In genomic region chr12:990308-990648, GRCh38 we compare ENCODE assay signal across 7 cellular contexts. TPM values are rescaled to one million over a fixed set of nuclear protein-coding genes. Genes with fewer than 3 reads are reported as not detected.
A peak's percentile ranks its signal among the peaks of the same experiment; 100 is the strongest.
DNase-seq lines count a peak whose midpoint lies in the region; ATAC-seq, FAIRE-seq and TF ChIP-seq lines count a peak whose summit lies in the region.

No MANE protein-coding gene starts in this region.

- H3K9me3 Mint-ChIP-seq in activated naive CD8-positive, alpha-beta T cell treated with anti-CD3 and anti-CD28 coated beads, Interleukin-2, amount 10 ng/mL, durations not matched to agents 7 days and 5 days = no peaks in the 10 kb centered on the region

- intact Hi-C loops in left ventricle myocardium inferior (cut with micrococcal nuclease) = no loop called here

- H3K27me3 Mint-ChIP-seq in activated naive CD8-positive, alpha-beta T cell treated with anti-CD3 and anti-CD28 coated beads, Interleukin-2, amount 10 ng/mL, durations not matched to agents 7 days and 5 days = peaks cover 3% of the 10 kb centered on the region

- no peaks in the 10 kb centered on the region for H3K36me3 Mint-ChIP-seq in activated naive CD8-positive, alpha-beta T cell treated with anti-CD3 and anti-CD28 coated beads, Interleukin-2, amount 10 ng/mL, durations not matched to agents 7 days and 5 days

- TF ChIP-seq CTCF in left ventricle myocardium inferior (IDR thresholded peaks at IDR 0.05; ENCODE audit: borderline replicate concordance) (no peak), retinal pigment epithelial cell (conservative IDR thresholded peaks at IDR 0.05; ENCODE audit: low read depth, low read length) (no peak)

- H3K4me1 Mint-ChIP-seq in activated naive CD8-positive, alpha-beta T cell treated with anti-CD3 and anti-CD28 coated beads, Interleukin-2, amount 10 ng/mL, durations not matched to agents 7 days and 5 days = peaks cover 34% of the 10 kb centered on the region

- peak; percentile 11 for ATAC-seq in GM18867 (IDR thresholded peaks at IDR 0.05; ENCODE audit: unreplicated experiment)
- ATAC-seq in HG03342 (IDR thresholded peaks at IDR 0.05; ENCODE audit: unreplicated experiment) = peak; percentile 14
- ATAC-seq in activated naive CD8-positive, alpha-beta T cell treated with anti-CD3 and anti-CD28 coated beads, Interleukin-2, amount 10 ng/mL, durations not matched to agents 7 days and 5 days (ENCODE audit: low read depth) = peak; percentile 42

- H3K4me3 ChIP-seq in left ventricle myocardium inferior (peak overlapping the region; percentile 84), retinal pigment epithelial cell (ENCODE audit: low read length) (peak overlapping the region; percentile 81)

- H3K9me3 ChIP-seq in left ventricle myocardium inferior (replicated peaks) = no peaks in the 10 kb centered on the region

- FAIRE-seq in RCC 7860 (lab: Jason Lieb, UNC) = no peak

- peaks cover 61% of the 10 kb centered on the region for H3K4me1 ChIP-seq in left ventricle myocardium inferior

- H3K36me3 ChIP-seq in left ventricle myocardium inferior = no peaks in the 10 kb centered on the region

- peak; percentile 30 for DNase-seq in RCC 7860 (ENCODE audit: low spot score)
- no peak for DNase-seq in activated naive CD8-positive, alpha-beta T cell treated with anti-CD3 and anti-CD28 coated beads, Interleukin-2, amount 10 ng/mL, durations not matched to agents 7 days and 5 days
- DNase-seq in left ventricle myocardium inferior = peak; percentile 64
- no peak for DNase-seq in retinal pigment epithelial cell (ENCODE audit: low read depth)
- DNase-seq in NK-92 treated with Interleukin-12 subunit alpha and Interleukin-12 subunit beta, amount 100 ng/mL, for 24 hours (lab: John Stamatoyannopoulos, UW) = no peak

- peak overlapping the region; percentile 68 for H3K27ac Mint-ChIP-seq in activated naive CD8-positive, alpha-beta T cell treated with anti-CD3 and anti-CD28 coated beads, Interleukin-2, amount 10 ng/mL, durations not matched to agents 7 days and 5 days

- POLR2A ChIA-PET in activated naive CD8-positive, alpha-beta T cell treated with anti-CD3 and anti-CD28 coated beads, Interleukin-2, amount 10 ng/mL, durations not matched to agents 7 days and 5 days (lab: Charles Lee) = interaction anchor here (1.2 to 2.7 kb wide), 3 partner anchors 41 to 603 kb away, joined by 5 to 11 read pairs (median 5); partner anchors contain the start of genes KDM5A and RAD52

- H3K27ac ChIP-seq in left ventricle myocardium inferior (replicated peaks) = peak overlapping the region; percentile 100

- H3K4me3 Mint-ChIP-seq in activated naive CD8-positive, alpha-beta T cell treated with anti-CD3 and anti-CD28 coated beads, Interleukin-2, amount 10 ng/mL, durations not matched to agents 7 days and 5 days = peak overlapping the region; percentile 82

- no peaks in the 10 kb centered on the region for H3K27me3 ChIP-seq in left ventricle myocardium inferior (ENCODE audit: low read depth)

RNA-seq across cellular contexts. Expression of gene ERC1, which starts 0.7 kb away (rescaled TPM):
- 10 to 100 TPM; 24.0 to 30.3 TPM for total RNA-seq in activated naive CD8-positive, alpha-beta T cell treated with anti-CD3 and anti-CD28 coated beads, Interleukin-2, amount 10 ng/mL, durations not matched to agents 7 days and 5 days
- 50.8 TPM for total RNA-seq in left ventricle myocardium inferior

RNA-seq across cellular contexts. Expression of gene RAD52, which starts 40.8 kb away (rescaled TPM):
- 10 to 100 TPM; 15.9 to 17.9 TPM for total RNA-seq in activated naive CD8-positive, alpha-beta T cell treated with anti-CD3 and anti-CD28 coated beads, Interleukin-2, amount 10 ng/mL, durations not matched to agents 7 days and 5 days
- 9.3 TPM for total RNA-seq in left ventricle myocardium inferior

Comparison
In these comparisons a context has a peak if more than half of its experiments do, and no peak if none do; other contexts are left out.
1. DNase-seq: peak in RCC 7860 (single experiment) and left ventricle myocardium inferior (single experiment); none in activated naive CD8-positive, alpha-beta T cell treated with anti-CD3 and anti-CD28 coated beads, Interleukin-2, amount 10 ng/mL, durations not matched to agents 7 days and 5 days (single experiment), retinal pigment epithelial cell (single experiment) and NK-92 treated with Interleukin-12 subunit alpha and Interleukin-12 subunit beta, amount 100 ng/mL, for 24 hours (single experiment).
2. Peak in every context shown above with its lines, with median percentiles within 50 percentile points of each other: ATAC-seq.